ENCODE assay signal across 8 cellular contexts in genomic region chr1:101288491-101288944, GRCh38. TPM values are rescaled to one million over a fixed set of nuclear protein-coding genes. Genes with fewer than 3 reads are reported as not detected.
DNase-seq lines count a peak whose midpoint lies in the region; ATAC-seq, FAIRE-seq and TF ChIP-seq lines count a peak whose summit lies in the region.

No MANE protein-coding gene starts in this region.

- H3K27me3 ChIP-seq in right cardiac atrium (ENCODE audit: control insufficient read depth, insufficient read depth): no peaks in the 10 kb centered on the region

- H3K36me3 Mint-ChIP-seq in T-cell: no peaks in the 10 kb centered on the region

- DNase-seq in ELF-1 (ENCODE audit: low read depth, low spot score) (peak; percentile 61), H54 (ENCODE audit: insufficient read length, low spot score) (peak; percentile 50), MV-4-11 (lab: John Stamatoyannopoulos, UW) (peak; percentile 62), T-cell (peak in 33 of 34 experiments; percentile 29 to 76 (median 62)), anterior cingulate cortex (lab: John Stamatoyannopoulos, UW) (peak in 48 of 58 donors; percentile 0 to 69 (median 16)), right cardiac atrium (peak; percentile 55 to 80 (median 57)), skeletal muscle cell (ENCODE audit: low read depth) (peak; percentile 56)

- H3K4me3 ChIP-seq in right cardiac atrium (ENCODE audit: low read length) (peak overlapping the region; percentile 39), skeletal muscle cell (ENCODE audit: low read depth, low read length) (no peak overlapping the region)

- peaks cover 2% of the 10 kb centered on the region for H3K4me1 ChIP-seq in right cardiac atrium (ENCODE audit: control insufficient read depth, insufficient read depth, low read length)

- H3K4me3 Mint-ChIP-seq in T-cell: peak overlapping the region in 2 of 3 donors; percentile 4 to 24

- CTCF ChIA-PET in T-cell (lab: Charles Lee): interaction anchor here (0.6 to 9.2 kb wide), 96 partner anchors 8 to 1016 kb away, joined by 3 to 111 read pairs (median 4); partner anchors contain the start of genes DPH5 (in 1 of the 2), EXTL2 (in 1 of the 2) and SLC30A7 (in 1 of the 2)

- no peak for TF ChIP-seq POLR2A in H54 (IDR thresholded peaks at IDR 0.05; ENCODE audit: low read depth, low read length)

- H3K4me1 Mint-ChIP-seq in T-cell: peaks cover 76 to 89% (median 84%) of the 10 kb centered on the region in 3 donors

- no peaks in the 10 kb centered on the region for H3K9me3 Mint-ChIP-seq in T-cell

- H3K27ac Mint-ChIP-seq in T-cell: peak overlapping the region; percentile 79 to 85

- intact Hi-C loops in right cardiac atrium (cut with DNase I): loop anchor here in 3 of 4 donors (5.0 to 10.0 kb wide), 7 partner anchors 46 to 371 kb away; partner anchors contain the start of gene S1PR1 (in 1 of the 3)

- H3K9me3 ChIP-seq in right cardiac atrium (ENCODE audit: control insufficient read depth, low read length): no peaks in the 10 kb centered on the region

- ATAC-seq in T-cell (replicated peaks in 1 of 4): peak; percentile 62 to 68 (median 64)
- ATAC-seq in right cardiac atrium: peak; percentile 89 to 92
- no peak for ATAC-seq in HG03460 (IDR thresholded peaks at IDR 0.05; ENCODE audit: unreplicated experiment)

- POLR2A ChIA-PET in T-cell (lab: Charles Lee): interaction anchor here (0.5 to 1.3 kb wide), 11 partner anchors 9 to 364 kb away, joined by 3 to 8 read pairs (median 4); no protein-coding TSS in a partner anchor

- 34% methylated on average over 4 of the region's 4 CpGs for WGBS in right cardiac atrium

- H3K27ac ChIP-seq in right cardiac atrium (ENCODE audit: low read length): no peak overlapping the region

- FAIRE-seq in H54 (lab: Jason Lieb, UNC): peak; percentile 93

- H3K27me3 Mint-ChIP-seq in T-cell: no peaks in the 10 kb centered on the region

RNA-seq across cellular contexts. Expression of gene S1PR1, which starts 51.7 kb away (rescaled TPM):
- total RNA-seq in T-cell (100 to 1,000 TPM; 178 to 368 (median 354) TPM), right cardiac atrium (10 to 100 TPM; 54.2 to 62.4 (median 59.8) TPM)
- polyA plus RNA-seq in right cardiac atrium: 58.0 TPM
